Comparison of ENCODE assay signal across 9 cellular contexts in the genomic region with DNA sequence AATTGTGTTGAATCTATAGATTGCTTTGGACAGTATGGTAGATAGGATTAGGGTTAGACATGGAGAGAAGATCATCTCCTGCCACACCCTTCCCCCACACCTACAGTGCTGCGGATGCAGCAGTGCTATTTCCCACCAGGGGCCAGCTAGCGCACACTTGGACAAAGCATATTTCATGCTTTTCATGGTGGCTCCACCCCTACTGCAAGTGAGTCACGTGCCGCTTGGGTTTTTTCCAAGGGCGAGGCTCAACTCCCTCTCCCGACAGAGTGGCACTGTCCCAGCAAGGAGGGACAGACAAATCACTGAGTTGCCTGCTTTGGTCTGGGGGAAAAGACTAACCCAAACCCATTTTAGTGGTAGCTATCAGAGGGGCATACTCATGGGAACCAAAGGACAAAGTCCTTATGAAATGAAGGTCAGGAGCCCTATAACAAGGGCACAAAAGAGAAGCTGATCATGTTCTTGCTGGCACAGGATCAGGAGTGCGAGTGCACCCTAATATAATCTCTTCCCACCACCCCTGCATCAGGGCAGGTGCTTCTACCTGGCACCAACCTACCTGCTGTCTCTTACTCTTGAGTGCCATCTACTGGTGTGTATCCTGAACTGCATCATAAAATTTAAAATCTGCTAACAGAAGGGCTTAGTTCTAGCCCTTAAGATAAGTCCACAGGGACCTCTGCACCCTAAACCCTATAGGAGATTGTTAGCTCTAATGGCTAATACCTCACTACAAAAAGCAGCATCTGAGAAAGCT. TPM values are rescaled to one million over a fixed set of nuclear protein-coding genes. Genes with fewer than 3 reads are reported as not detected.
A peak's percentile ranks its signal among the peaks of the same experiment; 100 is the strongest.
DNase-seq lines count a peak whose midpoint lies in the region; ATAC-seq and TF ChIP-seq lines count a peak whose summit lies in the region.
"Had no signal": no experiment of that assay in that cellular context is flagged by ENCODE, and none has a peak within 500 bp of the region (broad histone marks: within the 10 kb centered on the region; RNA-seq: fewer than 3 reads in every experiment).

No MANE protein-coding gene starts in this region.

- TF ChIP-seq CTCF in BE2C (IDR thresholded peaks at IDR 0.05; ENCODE audit: low read depth, low read length) (peak; percentile 68), GM12873 (IDR thresholded peaks at IDR 0.05; ENCODE audit: insufficient read depth, low read depth, low read length, missing control alignments) (peak; percentile 89), liver (IDR thresholded peaks at IDR 0.05; ENCODE audit: low read depth, low read length, missing input control) (peak; percentile 52)

- no peaks in the 10 kb centered on the region for H3K27me3 ChIP-seq in BE2C
- H3K27me3 ChIP-seq in adipocyte (replicated peaks; ENCODE audit: control insufficient read depth, insufficient read depth, low read length): no peaks in the 10 kb centered on the region
- H3K27me3 ChIP-seq in liver (ENCODE audit: control insufficient read depth in 4 of 4, insufficient read depth in 4 of 4, low read length in 3 of 4): peaks cover 0 to 3% (median 0%) of the 10 kb centered on the region in 4 donors
- H3K27me3 ChIP-seq: SJCRH30 had no signal

- peak; percentile 75 to 85 for TF ChIP-seq RAD21 in liver (IDR thresholded peaks at IDR 0.05)

- H3K4me3 ChIP-seq in BE2C (ENCODE audit: low read depth, low read length) (peak overlapping the region; percentile 22), adipocyte (ENCODE audit: low read length) (no peak overlapping the region), liver (ENCODE audit: low read depth in 1 of 3, low read length in 3 of 3) (no peak overlapping the region)
- H3K4me3 ChIP-seq: SJCRH30 had no signal

- H3K27ac ChIP-seq in liver (ENCODE audit: low read depth in 1 of 2, low read length in 2 of 2): no peak overlapping the region
- H3K27ac ChIP-seq: SJCRH30 had no signal

- peak; percentile 64 for DNase-seq in BE2C
- peak; percentile 12 for DNase-seq in NCI-H2029 treated with DMSO at 0.1 percent for 48 hours (lab: John Stamatoyannopoulos, UW)
- peak; percentile 15 for DNase-seq in adipocyte (ENCODE audit: low read depth)
- DNase-seq in NCI-H1048 (lab: John Stamatoyannopoulos, UW): no peak
- DNase-seq in cortex of kidney (lab: John Stamatoyannopoulos, UW): no peak

- H3K36me3 ChIP-seq in BE2C: no peaks in the 10 kb centered on the region; the same call in 1 of the 2 replicates
- no peaks in the 10 kb centered on the region for H3K36me3 ChIP-seq in adipocyte (ENCODE audit: control insufficient read depth, insufficient read depth, low read length, severe bottlenecking)
- no peaks in the 10 kb centered on the region for H3K36me3 ChIP-seq in liver (ENCODE audit: control insufficient read depth in 4 of 4, insufficient read depth in 3 of 4, low read depth in 1 of 4, low read length in 3 of 4)
- H3K36me3 ChIP-seq: SJCRH30 had no signal

- ATAC-seq in HG02571 (IDR thresholded peaks at IDR 0.05; ENCODE audit: unreplicated experiment): no peak

- H3K9ac ChIP-seq in adipocyte (ENCODE audit: low read length) (no peak overlapping the region), liver (ENCODE audit: low read depth in 1 of 2, low read length in 2 of 2) (no peak overlapping the region)

- H3K9me3 ChIP-seq in BE2C: no peaks in the 10 kb centered on the region
- H3K9me3 ChIP-seq in adipocyte (ENCODE audit: control insufficient read depth, low read length): peaks cover 3% of the 10 kb centered on the region
- H3K9me3 ChIP-seq in liver (ENCODE audit: control insufficient read depth in 4 of 4, low read length in 3 of 4): no peaks in the 10 kb centered on the region
- H3K9me3 ChIP-seq: SJCRH30 had no signal

- WGBS in liver: 55% methylated on average over 7 of the region's 7 CpGs

- H3K4me1 ChIP-seq in BE2C: no peaks in the 10 kb centered on the region
- no peaks in the 10 kb centered on the region for H3K4me1 ChIP-seq in adipocyte (ENCODE audit: control insufficient read depth, insufficient read depth, low read length)
- H3K4me1 ChIP-seq in liver (ENCODE audit: control insufficient read depth in 4 of 4, insufficient read depth in 4 of 4, low read length in 3 of 4): no peaks in the 10 kb centered on the region
- H3K4me1 ChIP-seq: SJCRH30 had no signal

TF ChIP-seq in liver, 16 proteins besides CTCF, POLR2A, EP300 and RAD21:
- no peak for TF ChIP-seq NR2F2 (IDR thresholded peaks at IDR 0.05)

RNA-seq across cellular contexts. Expression of gene PGAM4, which starts 55.1 kb away (rescaled TPM):
- polyA plus RNA-seq in BE2C (2012; ENCODE audit: insufficient read depth, insufficient read length, low read depth): 0.82 TPM
- not detected for total RNA-seq in liver
- not detected for polyA plus RNA-seq in liver
- total RNA-seq: SJCRH30 had no signal

Comparison
In these comparisons a context has a peak if more than half of its experiments do, and no peak if none do; other contexts are left out.
1. DNase-seq: peak in BE2C (single experiment), NCI-H2029 treated with DMSO at 0.1 percent for 48 hours (single experiment) and adipocyte (single experiment); none in NCI-H1048 (single experiment) and cortex of kidney (single experiment).
2. Peak in every context shown above with its lines, with median percentiles within 50 percentile points of each other: CTCF ChIP-seq.